1 cellular context compared by ENCODE assay signal in the genomic region with DNA sequence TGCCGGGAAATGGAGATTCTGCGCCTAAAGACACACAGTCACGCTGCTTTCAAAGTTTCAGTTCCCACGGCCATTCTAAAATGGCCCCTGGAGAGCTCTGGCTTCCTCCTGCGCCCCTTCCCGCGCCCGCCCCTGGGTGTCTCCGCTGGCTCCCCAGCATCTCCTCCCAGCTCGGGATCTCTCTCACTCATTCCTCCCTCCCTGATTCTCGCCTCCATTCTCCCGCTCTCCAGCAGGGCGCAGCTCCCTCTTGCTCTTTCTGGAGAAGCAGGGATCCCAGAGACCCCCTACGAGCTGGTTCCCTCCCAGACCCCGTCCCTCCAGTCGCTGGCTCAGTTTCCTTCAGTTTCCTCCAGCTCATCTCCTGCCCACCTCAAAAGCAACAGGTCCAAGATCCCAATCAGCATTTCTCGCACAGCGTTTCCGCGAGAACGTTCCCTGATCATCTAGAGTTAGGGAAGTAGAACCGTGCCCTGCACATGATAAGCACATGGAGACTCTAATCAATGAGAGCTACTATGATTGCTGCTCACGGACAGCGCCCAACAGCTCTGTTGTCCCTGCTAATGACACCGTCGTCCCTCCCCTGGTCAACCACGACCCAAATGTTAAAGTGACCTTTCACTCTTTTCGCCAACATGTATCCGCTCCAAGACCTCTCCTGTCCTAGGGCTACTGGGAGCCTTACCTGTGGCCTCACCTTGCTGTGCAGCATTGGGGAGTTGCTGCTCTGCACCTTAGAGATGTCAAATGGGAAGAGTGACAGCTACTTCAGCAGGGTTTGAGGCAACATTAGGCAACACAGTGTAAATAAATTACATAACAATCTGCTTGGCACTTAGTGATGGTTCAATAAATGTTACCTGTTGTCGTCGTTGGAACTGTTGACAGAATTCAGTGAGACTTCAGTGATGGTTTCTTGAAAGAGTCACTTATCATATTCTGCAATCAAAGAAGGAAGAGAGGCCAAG.
TF ChIP-seq lines count a peak whose summit lies in the region.

No MANE protein-coding gene starts in this region.

TF ChIP-seq in WTC11, 78 proteins besides CTCF, POLR2A, EP300 and RAD21 (continued from another document):
- no peak for TF ChIP-seq RELA (CRISPR knock-in tag; IDR thresholded peaks at IDR 0.05; ENCODE audit: borderline replicate concordance)
- TF ChIP-seq, protein P1, sequence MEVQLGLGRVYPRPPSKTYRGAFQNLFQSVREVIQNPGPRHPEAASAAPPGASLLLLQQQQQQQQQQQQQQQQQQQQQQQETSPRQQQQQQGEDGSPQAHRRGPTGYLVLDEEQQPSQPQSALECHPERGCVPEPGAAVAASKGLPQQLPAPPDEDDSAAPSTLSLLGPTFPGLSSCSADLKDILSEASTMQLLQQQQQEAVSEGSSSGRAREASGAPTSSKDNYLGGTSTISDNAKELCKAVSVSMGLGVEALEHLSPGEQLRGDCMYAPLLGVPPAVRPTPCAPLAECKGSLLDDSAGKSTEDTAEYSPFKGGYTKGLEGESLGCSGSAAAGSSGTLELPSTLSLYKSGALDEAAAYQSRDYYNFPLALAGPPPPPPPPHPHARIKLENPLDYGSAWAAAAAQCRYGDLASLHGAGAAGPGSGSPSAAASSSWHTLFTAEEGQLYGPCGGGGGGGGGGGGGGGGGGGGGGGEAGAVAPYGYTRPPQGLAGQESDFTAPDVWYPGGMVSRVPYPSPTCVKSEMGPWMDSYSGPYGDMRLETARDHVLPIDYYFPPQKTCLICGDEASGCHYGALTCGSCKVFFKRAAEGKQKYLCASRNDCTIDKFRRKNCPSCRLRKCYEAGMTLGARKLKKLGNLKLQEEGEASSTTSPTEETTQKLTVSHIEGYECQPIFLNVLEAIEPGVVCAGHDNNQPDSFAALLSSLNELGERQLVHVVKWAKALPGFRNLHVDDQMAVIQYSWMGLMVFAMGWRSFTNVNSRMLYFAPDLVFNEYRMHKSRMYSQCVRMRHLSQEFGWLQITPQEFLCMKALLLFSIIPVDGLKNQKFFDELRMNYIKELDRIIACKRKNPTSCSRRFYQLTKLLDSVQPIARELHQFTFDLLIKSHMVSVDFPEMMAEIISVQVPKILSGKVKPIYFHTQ (CRISPR knock-in tag; IDR thresholded peaks at IDR 0.05) = no peak
- TF ChIP-seq ZNF423 (CRISPR knock-in tag; IDR thresholded peaks at IDR 0.05) = no peak
